In genomic region chr20:5504061-5504739, GRCh38 we compare ENCODE assay signal across 1 cellular context.
TF ChIP-seq lines count a peak whose summit lies in the region.

No MANE protein-coding gene starts in this region.

TF ChIP-seq in HepG2, 621 proteins besides CTCF, POLR2A, EP300 and RAD21 (continued from another document and continues in another):
- TF ChIP-seq HOXA5 (CRISPR knock-in tag; IDR thresholded peaks at IDR 0.05) (no peak), PREB (CRISPR knock-in tag; IDR thresholded peaks at IDR 0.05) (no peak), HDAC1 (CRISPR knock-in tag; IDR thresholded peaks at IDR 0.05) (0 out of 2 replicates have a peak, but pooled peaks have one; percentile 26), HMGXB4 (CRISPR knock-in tag; IDR thresholded peaks at IDR 0.05; ENCODE audit: borderline replicate concordance in 1 of 2, low read depth in 1 of 2) (0 out of 4 replicates have a peak, but pooled peaks of 1 of the 2 experiments have one; percentile 13), ZNF773 (CRISPR knock-in tag; IDR thresholded peaks at IDR 0.05; ENCODE audit: borderline replicate concordance) (no peak), LBX2 (CRISPR knock-in tag; IDR thresholded peaks at IDR 0.05; ENCODE audit: borderline replicate concordance) (no peak), ZNF256 (CRISPR knock-in tag; conservative IDR thresholded peaks at IDR 0.05) (no peak), POLR2G (IDR thresholded peaks at IDR 0.05; ENCODE audit: low read depth, low read length) (0 out of 2 replicates have a peak, but pooled peaks have one; percentile 20), TIGD3 (CRISPR knock-in tag; IDR thresholded peaks at IDR 0.05; ENCODE audit: borderline replicate concordance) (no peak), ZNF496 (CRISPR knock-in tag; IDR thresholded peaks at IDR 0.05; ENCODE audit: insufficient replicate concordance) (no peak), ZBTB25 (CRISPR knock-in tag; IDR thresholded peaks at IDR 0.05) (peak; percentile 18; the same call in 1 of the 2 replicates), HDAC2 (CRISPR knock-in tag; IDR thresholded peaks at IDR 0.05) (no peak), NFE2L1 (CRISPR knock-in tag; IDR thresholded peaks at IDR 0.05; ENCODE audit: borderline replicate concordance) (0 out of 2 replicates have a peak, but pooled peaks have one; percentile 47), PHF20 (CRISPR knock-in tag; IDR thresholded peaks at IDR 0.05) (peak; percentile 30; the same call in 1 of the 2 replicates), RFXAP (CRISPR knock-in tag; IDR thresholded peaks at IDR 0.05; ENCODE audit: borderline replicate concordance) (no peak), KLF11 (CRISPR knock-in tag; IDR thresholded peaks at IDR 0.05) (no peak), SATB2 (CRISPR knock-in tag; IDR thresholded peaks at IDR 0.05) (no peak), SYNCRIP (IDR thresholded peaks at IDR 0.05; ENCODE audit: insufficient read depth, low read depth, low read length) (no peak), MEF2D (CRISPR knock-in tag; IDR thresholded peaks at IDR 0.05) (no peak), ZNF510 (CRISPR knock-in tag; IDR thresholded peaks at IDR 0.05; ENCODE audit: low read depth) (no peak), ZBTB46 (CRISPR knock-in tag; IDR thresholded peaks at IDR 0.05; ENCODE audit: borderline replicate concordance) (no peak), MXD4 (CRISPR knock-in tag; IDR thresholded peaks at IDR 0.05) (no peak), ZNF160 (CRISPR knock-in tag; IDR thresholded peaks at IDR 0.05) (no peak), ZNF616 (CRISPR knock-in tag; IDR thresholded peaks at IDR 0.05; ENCODE audit: low read depth) (no peak), ZMYM4 (CRISPR knock-in tag; IDR thresholded peaks at IDR 0.05) (peak; percentile 87), SMARCE1 (IDR thresholded peaks at IDR 0.05; ENCODE audit: borderline replicate concordance) (no peak), ZNF605 (CRISPR knock-in tag; IDR thresholded peaks at IDR 0.05) (peak; percentile 74; the same call in 1 of the 2 replicates), CREM (IDR thresholded peaks at IDR 0.05) (no peak), CREM (CRISPR knock-in tag; IDR thresholded peaks at IDR 0.05) (no peak), ZNF720 (CRISPR knock-in tag; IDR thresholded peaks at IDR 0.05) (no peak), ARNTL (CRISPR knock-in tag; IDR thresholded peaks at IDR 0.05) (no peak), ZNF296 (CRISPR knock-in tag; conservative IDR thresholded peaks at IDR 0.05) (0 out of 2 replicates have a peak, but pooled peaks have one; percentile 80), ZKSCAN8 (CRISPR knock-in tag; IDR thresholded peaks at IDR 0.05; ENCODE audit: borderline replicate concordance) (no peak), DDIT3 (CRISPR knock-in tag; IDR thresholded peaks at IDR 0.05) (no peak), DMTF1 (CRISPR knock-in tag; IDR thresholded peaks at IDR 0.05) (no peak), YEATS4 (CRISPR knock-in tag; IDR thresholded peaks at IDR 0.05; ENCODE audit: borderline replicate concordance) (0 out of 2 replicates have a peak, but pooled peaks have one; percentile 29), FOXO4 (CRISPR knock-in tag; conservative IDR thresholded peaks at IDR 0.05) (no peak), AGO1 (IDR thresholded peaks at IDR 0.05; ENCODE audit: low read depth, low read length, poor library complexity, severe bottlenecking) (peak; percentile 47), ZNF34 (CRISPR knock-in tag; IDR thresholded peaks at IDR 0.05; ENCODE audit: borderline replicate concordance) (no peak), TEF (CRISPR knock-in tag; IDR thresholded peaks at IDR 0.05) (no peak), FOXP1 (IDR thresholded peaks at IDR 0.05) (no peak), FOXP1 (CRISPR knock-in tag; IDR thresholded peaks at IDR 0.05) (no peak), ZNF512B (CRISPR knock-in tag; IDR thresholded peaks at IDR 0.05; ENCODE audit: borderline replicate concordance) (no peak), ZNF354B (CRISPR knock-in tag; IDR thresholded peaks at IDR 0.05) (no peak), ZNF383 (CRISPR knock-in tag; IDR thresholded peaks at IDR 0.05; ENCODE audit: borderline replicate concordance) (no peak), ZNF724P (CRISPR knock-in tag; IDR thresholded peaks at IDR 0.05; ENCODE audit: borderline replicate concordance) (0 out of 2 replicates have a peak, but pooled peaks have one; percentile 65), CBFB (CRISPR knock-in tag; IDR thresholded peaks at IDR 0.05) (no peak), HNF1B (CRISPR knock-in tag; IDR thresholded peaks at IDR 0.05) (no peak), NONO (IDR thresholded peaks at IDR 0.05) (no peak), NONO (CRISPR knock-in tag; conservative IDR thresholded peaks at IDR 0.05) (no peak), GABPA (IDR thresholded peaks at IDR 0.05; ENCODE audit: low read depth, low read length) (no peak), GABPA (CRISPR knock-in tag; IDR thresholded peaks at IDR 0.05; ENCODE audit: low read depth) (no peak), SNRNP70 (IDR thresholded peaks at IDR 0.05; ENCODE audit: low read depth, low read length) (no peak)
